Comparison of ENCODE assay signal across 1 cellular context in the genomic region with DNA sequence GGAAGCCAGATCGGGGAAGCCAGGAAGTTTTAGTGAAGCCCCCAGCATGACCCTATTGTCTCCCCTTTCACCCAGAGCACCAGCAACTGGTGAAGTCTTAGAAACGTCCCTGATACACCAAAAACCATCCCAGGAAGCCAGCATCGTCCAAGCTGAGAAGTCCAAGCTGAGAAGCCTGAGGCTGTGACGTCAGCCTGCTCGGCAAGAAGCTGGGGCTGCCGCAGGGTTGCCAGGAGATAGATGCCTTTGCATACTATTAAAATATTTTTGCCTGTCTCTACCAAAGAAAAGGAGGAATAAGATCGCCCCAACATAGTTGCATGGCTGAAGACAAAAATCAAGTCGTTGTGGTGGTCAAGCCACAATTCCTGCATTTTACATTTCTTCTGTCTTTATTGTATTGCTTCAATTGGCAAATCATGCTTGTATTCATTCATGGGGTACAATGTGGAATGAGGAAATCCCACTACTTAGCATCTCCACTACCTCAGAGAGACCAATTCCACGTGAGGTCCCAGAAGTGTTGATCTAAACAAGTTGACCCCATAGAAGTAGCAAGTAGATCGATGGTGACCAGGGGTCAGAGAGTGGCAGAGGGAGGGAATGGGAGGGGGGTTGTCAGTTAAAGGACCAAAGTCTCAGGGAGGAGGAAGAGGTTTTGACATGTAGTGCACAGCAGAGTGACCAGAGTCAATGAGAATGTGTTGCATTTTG.
TF ChIP-seq lines count a peak whose summit lies in the region.

No MANE protein-coding gene starts in this region.

TF ChIP-seq in GM12878, 131 proteins besides CTCF, POLR2A, EP300 and RAD21:
- TF ChIP-seq, protein P1, sequence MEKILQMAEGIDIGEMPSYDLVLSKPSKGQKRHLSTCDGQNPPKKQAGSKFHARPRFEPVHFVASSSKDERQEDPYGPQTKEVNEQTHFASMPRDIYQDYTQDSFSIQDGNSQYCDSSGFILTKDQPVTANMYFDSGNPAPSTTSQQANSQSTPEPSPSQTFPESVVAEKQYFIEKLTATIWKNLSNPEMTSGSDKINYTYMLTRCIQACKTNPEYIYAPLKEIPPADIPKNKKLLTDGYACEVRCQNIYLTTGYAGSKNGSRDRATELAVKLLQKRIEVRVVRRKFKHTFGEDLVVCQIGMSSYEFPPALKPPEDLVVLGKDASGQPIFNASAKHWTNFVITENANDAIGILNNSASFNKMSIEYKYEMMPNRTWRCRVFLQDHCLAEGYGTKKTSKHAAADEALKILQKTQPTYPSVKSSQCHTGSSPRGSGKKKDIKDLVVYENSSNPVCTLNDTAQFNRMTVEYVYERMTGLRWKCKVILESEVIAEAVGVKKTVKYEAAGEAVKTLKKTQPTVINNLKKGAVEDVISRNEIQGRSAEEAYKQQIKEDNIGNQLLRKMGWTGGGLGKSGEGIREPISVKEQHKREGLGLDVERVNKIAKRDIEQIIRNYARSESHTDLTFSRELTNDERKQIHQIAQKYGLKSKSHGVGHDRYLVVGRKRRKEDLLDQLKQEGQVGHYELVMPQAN (conservative IDR thresholded peaks at IDR 0.05): no peak
- no peak for TF ChIP-seq GABPA (IDR thresholded peaks at IDR 0.05; ENCODE audit: low read depth)
- TF ChIP-seq NR2F1 (conservative IDR thresholded peaks at IDR 0.05): no peak
- no peak for TF ChIP-seq IKZF1 (conservative IDR thresholded peaks at IDR 0.05)
- no peak for TF ChIP-seq SMAD5 (IDR thresholded peaks at IDR 0.05; ENCODE audit: low read depth)
- TF ChIP-seq ASH2L (IDR thresholded peaks at IDR 0.05; ENCODE audit: borderline replicate concordance, low read depth): no peak
- no peak for TF ChIP-seq HDAC2 (IDR thresholded peaks at IDR 0.05)
- TF ChIP-seq SUPT20H (IDR thresholded peaks at IDR 0.05; ENCODE audit: borderline replicate concordance, control insufficient read depth, low read depth, low read length): no peak
